7 cellular contexts compared by ENCODE assay signal in the genomic region with DNA sequence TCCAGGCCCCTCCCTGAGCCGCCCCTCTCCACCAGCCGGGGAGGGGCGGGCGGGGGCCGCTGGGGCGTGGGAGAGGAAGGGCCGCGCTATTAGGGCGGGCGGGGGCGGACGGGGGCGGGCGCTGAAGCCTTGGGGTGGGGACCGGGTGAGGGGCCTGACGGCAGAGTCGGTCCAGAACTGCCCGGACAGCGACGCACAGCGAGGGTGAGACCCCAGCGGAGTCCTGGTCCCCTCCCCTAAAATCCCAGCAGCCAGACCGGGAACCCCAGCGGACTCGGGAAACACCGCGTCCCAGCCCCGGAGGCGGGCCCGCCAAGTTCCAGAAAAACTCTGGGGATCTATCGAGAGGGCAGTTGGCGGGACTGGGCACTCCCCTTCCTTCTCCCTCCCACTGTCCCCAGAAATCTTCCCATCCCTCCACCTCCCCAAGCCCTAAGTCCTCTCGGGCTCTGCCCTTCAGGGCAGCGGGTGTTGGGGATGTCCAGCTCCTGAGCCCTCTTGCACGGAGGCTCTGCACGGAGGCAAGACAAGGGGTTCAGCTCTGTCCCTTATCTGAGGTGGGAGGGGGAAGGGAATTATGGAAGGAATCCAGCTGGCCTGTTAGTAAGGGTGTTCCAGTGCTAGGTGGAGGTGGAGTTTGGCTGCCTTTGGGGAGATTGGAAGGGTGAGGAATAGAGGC. TPM values are rescaled to one million over a fixed set of nuclear protein-coding genes. Genes with fewer than 3 reads are reported as not detected.
DNase-seq lines count a peak whose midpoint lies in the region; ATAC-seq and TF ChIP-seq lines count a peak whose summit lies in the region.

Gene PRICKLE4 (plus strand): TSS at position 160 of the 679 bp plus-strand sequence. CDS start 2,692 bp downstream, outside the sequence.

- H3K4me1 ChIP-seq in Loucy (ENCODE audit: insufficient read depth, low read length, poor library complexity, severe bottlenecking) (peaks cover 27% of the 10 kb centered on the region), body of pancreas (peaks cover 54% of the 10 kb centered on the region)

- intact Hi-C loops in body of pancreas (cut with DNase I), result no loop called here

- H3F3A ChIP-seq in Loucy (ENCODE audit: low read depth), result no peaks in the 10 kb centered on the region

- peak within 1 kb of the TSS; percentile 79 for H3K9ac ChIP-seq in Loucy (ENCODE audit: low read depth, low read length, poor library complexity, severe bottlenecking)

- H4K20me1 ChIP-seq in Loucy (ENCODE audit: insufficient read depth, low read length, poor library complexity, severe bottlenecking), result peaks cover 5% of the 10 kb centered on the region

- no peaks in the 10 kb centered on the region for H3K9me2 ChIP-seq in Loucy (replicated peaks; ENCODE audit: low read depth, low read length)

- TF ChIP-seq POLR2A in body of pancreas (IDR thresholded peaks at IDR 0.05), result peak in 2 of 3 donors; percentile 24 to 43

- H3K4me3 ChIP-seq in GM06990 (replicated peaks; ENCODE audit: low read depth, low read length), result peak within 1 kb of the TSS; percentile 69
- H3K4me3 ChIP-seq in Loucy (ENCODE audit: low read length, poor library complexity, severe bottlenecking), result peak within 1 kb of the TSS; percentile 96
- peak within 1 kb of the TSS; percentile 41 to 46 for H3K4me3 ChIP-seq in body of pancreas
- H3K4me3 ChIP-seq in skin epidermis, result peak within 1 kb of the TSS; percentile 57 to 70 (median 63)

- H3K27ac ChIP-seq in body of pancreas (peak within 1 kb of the TSS; percentile 62 to 88 (median 81)), skin epidermis (peak within 1 kb of the TSS in 19 of 21 experiments; percentile 53 to 84 (median 71))

- H3K36me3 ChIP-seq in GM06990 (ENCODE audit: control insufficient read depth, insufficient read depth, low read length) (no peaks in the 10 kb centered on the region), Loucy (ENCODE audit: insufficient read depth, low read length) (no peaks in the 10 kb centered on the region), body of pancreas (replicated peaks in 1 of 2; ENCODE audit: insufficient read depth in 1 of 2, low read depth in 2 of 2) (no peaks in the 10 kb centered on the region)

- H2AFZ ChIP-seq in Loucy (ENCODE audit: low read length), result peak within 1 kb of the TSS; percentile 92

- H3K4me2 ChIP-seq in Loucy (ENCODE audit: low read depth, low read length, poor library complexity, severe bottlenecking), result peak within 1 kb of the TSS; percentile 97

- DNase-seq in GM06990 (ENCODE audit: extremely low read depth, insufficient read length) (no peak), body of pancreas (peak; percentile 74 to 90 (median 84)), iPS-NIHi7 (ENCODE audit: extremely low spot score) (peak; percentile 35), NCI-H1048 (lab: John Stamatoyannopoulos, UW) (no peak)

- TF ChIP-seq CTCF in GM06990 (IDR thresholded peaks at IDR 0.05; ENCODE audit: insufficient read depth, low read length, poor library complexity, severe bottlenecking) (no peak), Loucy (conservative IDR thresholded peaks at IDR 0.05; ENCODE audit: low read length) (no peak), body of pancreas (IDR thresholded peaks at IDR 0.05) (peak in 1 of 7 experiments; percentile 4)

- ATAC-seq in body of pancreas, result peak; percentile 49
- ATAC-seq in HG03442 (IDR thresholded peaks at IDR 0.05; ENCODE audit: unreplicated experiment), result no peak

- H3K27me3 ChIP-seq in GM06990 (replicated peaks; ENCODE audit: control insufficient read depth, insufficient read depth, low read length) (no peaks in the 10 kb centered on the region), Loucy (ENCODE audit: insufficient read depth, low read length, poor library complexity, severe bottlenecking) (no peaks in the 10 kb centered on the region), body of pancreas (no peaks in the 10 kb centered on the region)

- WGBS in body of pancreas, 2 donors, result 1 to 2% methylated on average over 20 to 34 of the region's 36 CpGs

- H3K9me3 ChIP-seq in Loucy (ENCODE audit: insufficient read depth, low read depth, low read length) (no peaks in the 10 kb centered on the region), body of pancreas (no peaks in the 10 kb centered on the region)

- peaks cover 13% of the 10 kb centered on the region for H3K79me2 ChIP-seq in Loucy (ENCODE audit: insufficient read depth, low read length)

RNA-seq across cellular contexts. Expression of gene PRICKLE4, which starts in this region (rescaled TPM):
- 10 to 100 TPM in 1 of 2 donors, 1 to 10 TPM in 1; 4.4 to 16.8 TPM for total RNA-seq in body of pancreas

Comparison
In these comparisons a context has a peak if more than half of its experiments do, and no peak if none do; other contexts are left out.
1. DNase-seq: peak in body of pancreas (4 of 4) and iPS-NIHi7 (single experiment); none in GM06990 (single experiment) and NCI-H1048 (single experiment).
2. H3K4me3 ChIP-seq: peak in every context shown above with its lines; median percentile 96 in Loucy; 69 in GM06990; 63 in skin epidermis; 44 in body of pancreas.